In the genomic region with DNA sequence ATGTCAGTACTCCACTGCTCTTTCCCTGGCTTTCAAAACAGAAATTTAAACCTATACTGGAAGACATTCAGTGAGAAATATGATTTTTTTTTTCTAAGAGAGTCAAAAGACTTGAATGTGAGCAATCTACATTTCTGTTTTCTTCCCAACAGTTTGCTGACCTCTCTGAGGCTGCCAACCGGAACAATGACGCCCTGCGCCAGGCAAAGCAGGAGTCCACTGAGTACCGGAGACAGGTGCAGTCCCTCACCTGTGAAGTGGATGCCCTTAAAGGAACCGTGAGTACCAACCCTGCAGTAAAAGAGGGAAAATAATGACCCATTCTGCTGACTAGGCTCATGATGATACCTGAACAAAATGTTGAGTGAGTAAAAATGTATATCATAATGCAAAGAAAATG, we compare ENCODE assay signal across 13 cellular contexts. TPM values are rescaled to one million over a fixed set of nuclear protein-coding genes. Genes with fewer than 3 reads are reported as not detected.
A peak's percentile ranks its signal among the peaks of the same experiment; 100 is the strongest.
DNase-seq lines count a peak whose midpoint lies in the region; ATAC-seq, FAIRE-seq and TF ChIP-seq lines count a peak whose summit lies in the region.
"Had no signal": no experiment of that assay in that cellular context is flagged by ENCODE, and none has a peak within 500 bp of the region (broad histone marks: within the 10 kb centered on the region; RNA-seq: fewer than 3 reads in every experiment).

No MANE protein-coding gene starts in this region.

- no peak for ATAC-seq in HG02759 (IDR thresholded peaks at IDR 0.05; ENCODE audit: unreplicated experiment)

- peaks cover 59% of the 10 kb centered on the region for H3K79me2 ChIP-seq in astrocyte (ENCODE audit: insufficient read depth, low read length)

- H3K36me3 Mint-ChIP-seq in activated naive CD4-positive, alpha-beta T cell treated with anti-CD3 and anti-CD28 coated beads, Interleukin-2, amount 10 ng/mL, durations not matched to agents 7 days and 5 days, result peaks cover 77% of the 10 kb centered on the region
- H3K36me3 Mint-ChIP-seq in astrocyte (ENCODE audit: low read depth, unreplicated experiment) (peaks cover 59% of the 10 kb centered on the region), mesothelial cell of epicardium (peaks cover 25% of the 10 kb centered on the region), type B pancreatic cell (peaks cover 44% of the 10 kb centered on the region)

- H3K27ac Mint-ChIP-seq in activated naive CD4-positive, alpha-beta T cell treated with anti-CD3 and anti-CD28 coated beads, Interleukin-2, amount 10 ng/mL, durations not matched to agents 7 days and 5 days, result peak overlapping the region; percentile 42
- H3K27ac Mint-ChIP-seq in astrocyte (ENCODE audit: unreplicated experiment) (peak overlapping the region; percentile 92), mesothelial cell of epicardium (no peak overlapping the region), type B pancreatic cell (peak overlapping the region; percentile 4)

- peak overlapping the region; percentile 99 for H3K27ac ChIP-seq in astrocyte (ENCODE audit: low read depth, low read length)
- H3K27ac ChIP-seq: BLaER1 had no signal

- no peak for FAIRE-seq in astrocyte (lab: Jason Lieb, UNC)

- no peak for DNase-seq in activated naive CD4-positive, alpha-beta T cell treated with anti-CD3 and anti-CD28 coated beads, Interleukin-2, amount 10 ng/mL, durations not matched to agents 7 days and 5 days
- DNase-seq in activated naive CD4-positive, alpha-beta T cell (lab: John Stamatoyannopoulos, UW), result no peak
- DNase-seq in astrocyte (ENCODE audit: low read depth) (no peak), mesothelial cell of epicardium (ENCODE audit: low spot score in 2 of 2, unreplicated experiment in 2 of 2) (no peak), type B pancreatic cell (ENCODE audit: extremely low spot score, unreplicated experiment) (no peak), GM13977 (ENCODE audit: low spot score) (no peak), NCI-H2196 treated with DMSO at 0.1 percent for 48 hours (lab: John Stamatoyannopoulos, UW; ENCODE audit: unreplicated experiment) (no peak)
- DNase-seq: activated naive CD4-positive, alpha-beta T cell treated with anti-CD3 and anti-CD28 coated beads, Interleukin-2, amount 50 U/mL, for 16 hours; foreskin melanocyte; MG63; NCI-H82 had no signal

- no peak overlapping the region for H2AFZ ChIP-seq in astrocyte (ENCODE audit: low read depth, low read length)

- peaks cover 7% of the 10 kb centered on the region for H3K27me3 Mint-ChIP-seq in activated naive CD4-positive, alpha-beta T cell treated with anti-CD3 and anti-CD28 coated beads, Interleukin-2, amount 10 ng/mL, durations not matched to agents 7 days and 5 days
- no peaks in the 10 kb centered on the region for H3K27me3 Mint-ChIP-seq in astrocyte (ENCODE audit: low read depth, unreplicated experiment)
- H3K27me3 Mint-ChIP-seq in mesothelial cell of epicardium (ENCODE audit: low read depth), result peaks cover 2% of the 10 kb centered on the region
- H3K27me3 Mint-ChIP-seq in type B pancreatic cell, result peaks cover 3% of the 10 kb centered on the region

- peaks cover 14% of the 10 kb centered on the region for H3K4me1 ChIP-seq in astrocyte (ENCODE audit: insufficient read depth, low read length)

- no peaks in the 10 kb centered on the region for H3K9me3 ChIP-seq in astrocyte (ENCODE audit: insufficient read depth, low read depth, low read length)
- H3K9me3 ChIP-seq: BLaER1, MG63 had no signal

- in situ Hi-C loops in GM13977 (cut with MboI; ENCODE audit: low pct_unique_long_range_greater_than_20kb, low sequenced_read_pairs, unreplicated experiment), result no loop called here

- peaks cover 69% of the 10 kb centered on the region for H3K36me3 ChIP-seq in astrocyte (ENCODE audit: insufficient read depth, low read length)

- TF ChIP-seq CTCF in astrocyte (IDR thresholded peaks at IDR 0.05; ENCODE audit: insufficient read depth, low read depth, low read length) (no peak), mesothelial cell of epicardium (IDR thresholded peaks at IDR 0.05; ENCODE audit: unreplicated experiment) (no peak), type B pancreatic cell (conservative IDR thresholded peaks at IDR 0.05) (no peak), GM13977 (IDR thresholded peaks at IDR 0.05; ENCODE audit: extremely low read depth, insufficient read depth, missing control alignments) (no peak)

- peaks cover 57% of the 10 kb centered on the region for H3K4me1 Mint-ChIP-seq in activated naive CD4-positive, alpha-beta T cell treated with anti-CD3 and anti-CD28 coated beads, Interleukin-2, amount 10 ng/mL, durations not matched to agents 7 days and 5 days
- peaks cover 16% of the 10 kb centered on the region for H3K4me1 Mint-ChIP-seq in astrocyte (ENCODE audit: low read depth, unreplicated experiment)
- peaks cover 25% of the 10 kb centered on the region for H3K4me1 Mint-ChIP-seq in mesothelial cell of epicardium
- H3K4me1 Mint-ChIP-seq in type B pancreatic cell (ENCODE audit: unreplicated experiment), result peaks cover 21% of the 10 kb centered on the region

- H3K4me3 Mint-ChIP-seq in activated naive CD4-positive, alpha-beta T cell treated with anti-CD3 and anti-CD28 coated beads, Interleukin-2, amount 10 ng/mL, durations not matched to agents 7 days and 5 days, result peak overlapping the region; percentile 5
- H3K4me3 Mint-ChIP-seq in astrocyte (ENCODE audit: unreplicated experiment) (peak overlapping the region; percentile 95), mesothelial cell of epicardium (peak overlapping the region; percentile 41), type B pancreatic cell (peak overlapping the region; percentile 59)

- no peaks in the 10 kb centered on the region for H3K9me3 Mint-ChIP-seq in activated naive CD4-positive, alpha-beta T cell treated with anti-CD3 and anti-CD28 coated beads, Interleukin-2, amount 10 ng/mL, durations not matched to agents 7 days and 5 days
- H3K9me3 Mint-ChIP-seq in astrocyte (ENCODE audit: unreplicated experiment), result no peaks in the 10 kb centered on the region
- no peaks in the 10 kb centered on the region for H3K9me3 Mint-ChIP-seq in mesothelial cell of epicardium
- H3K9me3 Mint-ChIP-seq in type B pancreatic cell, result no peaks in the 10 kb centered on the region

- peak overlapping the region; percentile 100 for H3K9ac ChIP-seq in astrocyte (ENCODE audit: low read length)
- H3K9ac ChIP-seq: BLaER1 had no signal

- peak overlapping the region; percentile 92 for H3K4me3 ChIP-seq in astrocyte (ENCODE audit: insufficient read depth, low read depth, low read length)
- H3K4me3 ChIP-seq: BLaER1 had no signal

- CTCF ChIA-PET in activated naive CD4-positive, alpha-beta T cell treated with anti-CD3 and anti-CD28 coated beads, Interleukin-2, amount 10 ng/mL, durations not matched to agents 7 days and 5 days (lab: Charles Lee), result no interaction called here

- H3K27me3 ChIP-seq in astrocyte (ENCODE audit: insufficient read depth, low read length), result no peaks in the 10 kb centered on the region
- H3K27me3 ChIP-seq: BLaER1, MG63 had no signal

- H3K4me2 ChIP-seq in astrocyte (ENCODE audit: low read length), result peak overlapping the region; percentile 82
- H3K4me2 ChIP-seq: BLaER1 had no signal

- peaks cover 91% of the 10 kb centered on the region for H4K20me1 ChIP-seq in astrocyte (ENCODE audit: insufficient read depth, low read length)

RNA-seq across cellular contexts. Expression of gene VIM, which starts 6.5 kb away (rescaled TPM):
- total RNA-seq in astrocyte (5,172 and 5,400 TPM in 2 replicates), mesothelial cell of epicardium (1,386 to 1,516 TPM (median 1,481 TPM) in 3 replicates), type B pancreatic cell (ENCODE audit: low replicate concordance) (102 and 2,500 TPM in 2 replicates)

RNA-seq across cellular contexts. Expression of gene TRDMT1, which starts 33.1 kb away (rescaled TPM):
- 5.9 and 6.3 TPM in 2 replicates for total RNA-seq in astrocyte
- 8.2 to 12.3 TPM (median 8.6 TPM) in 3 replicates for total RNA-seq in mesothelial cell of epicardium
- 3.9 and 9.0 TPM in 2 replicates for total RNA-seq in type B pancreatic cell (ENCODE audit: low replicate concordance)

Comparison
In these comparisons a context has a peak if more than half of its experiments do, and no peak if none do; other contexts are left out.
1. H3K4me3 Mint-ChIP-seq: peak in every context shown above with its lines; median percentile 95 in astrocyte; 59 in type B pancreatic cell; 41 in mesothelial cell of epicardium; 5 in activated naive CD4-positive, alpha-beta T cell treated with anti-CD3 and anti-CD28 coated beads, Interleukin-2, amount 10 ng/mL, durations not matched to agents 7 days and 5 days.